ENCODE assay signal across 28 cellular contexts in genomic region chr5:68861099-68861498, GRCh38.
"Had no signal": no experiment of that assay in that cellular context is flagged by ENCODE, and none has a peak within 500 bp of the region (broad histone marks: within the 10 kb centered on the region; RNA-seq: fewer than 3 reads in every experiment).

No MANE protein-coding gene starts in this region.

- H3K27me3 ChIP-seq: colonic mucosa, gastrocnemius medialis, left lung had no signal

- H3K4me3 ChIP-seq: colonic mucosa, esophagus squamous epithelium, gastrocnemius medialis, heart right ventricle, left lung, lower lobe of right lung, mucosa of descending colon had no signal

- ATAC-seq: effector memory CD8-positive, alpha-beta T cell; esophagus mucosa; gastrocnemius medialis; heart right ventricle; left cardiac atrium; left lung; left ventricle myocardium superior; lower lobe of right lung; mucosa of descending colon had no signal

- H3K4me1 ChIP-seq: colonic mucosa, esophagus squamous epithelium, gastrocnemius medialis, heart right ventricle, left lung, lower lobe of right lung had no signal

- H3K4me1 Mint-ChIP-seq: endodermal cell, mesothelial cell of epicardium, naive B cell had no signal

- H3K27ac ChIP-seq: colonic mucosa, epithelial cell of prostate, esophagus squamous epithelium, gastrocnemius medialis, heart right ventricle, left lung, lower lobe of right lung had no signal

- H3K4me3 Mint-ChIP-seq: dendritic cell treated with granulocyte-macrophage colony-stimulating factor and Interleukin-4, amounts not matched to agents 40 ng/mL and 50 ng/mL, for 4 days; effector memory CD8-positive, alpha-beta T cell; endodermal cell; mesothelial cell of epicardium; naive B cell had no signal

- FAIRE-seq: endometrium, islet of Langerhans, keratinocyte had no signal

- H3K36me3 ChIP-seq: colonic mucosa, esophagus squamous epithelium, gastrocnemius medialis, heart right ventricle, left lung, lower lobe of right lung had no signal

- DNase-seq: colonic mucosa; cortex of kidney; effector CD8-positive, alpha-beta T cell; effector memory CD8-positive, alpha-beta T cell; endodermal cell; erythroblast; esophagus squamous epithelium; foreskin fibroblast; foreskin melanocyte; gastrocnemius medialis; glutamatergic neuron; head of caudate nucleus; heart right ventricle; hippocampal formation; left cardiac atrium; left lung; left ventricle myocardium superior; lower lobe of right lung; mesenchymal stem cell; mucosa of descending colon; naive B cell had no signal

- H3K9me3 ChIP-seq: colonic mucosa, gastrocnemius medialis had no signal

- H3K27ac Mint-ChIP-seq: dendritic cell treated with granulocyte-macrophage colony-stimulating factor and Interleukin-4, amounts not matched to agents 40 ng/mL and 50 ng/mL, for 4 days; effector memory CD8-positive, alpha-beta T cell; endodermal cell; mesothelial cell of epicardium had no signal
